In the genomic region with DNA sequence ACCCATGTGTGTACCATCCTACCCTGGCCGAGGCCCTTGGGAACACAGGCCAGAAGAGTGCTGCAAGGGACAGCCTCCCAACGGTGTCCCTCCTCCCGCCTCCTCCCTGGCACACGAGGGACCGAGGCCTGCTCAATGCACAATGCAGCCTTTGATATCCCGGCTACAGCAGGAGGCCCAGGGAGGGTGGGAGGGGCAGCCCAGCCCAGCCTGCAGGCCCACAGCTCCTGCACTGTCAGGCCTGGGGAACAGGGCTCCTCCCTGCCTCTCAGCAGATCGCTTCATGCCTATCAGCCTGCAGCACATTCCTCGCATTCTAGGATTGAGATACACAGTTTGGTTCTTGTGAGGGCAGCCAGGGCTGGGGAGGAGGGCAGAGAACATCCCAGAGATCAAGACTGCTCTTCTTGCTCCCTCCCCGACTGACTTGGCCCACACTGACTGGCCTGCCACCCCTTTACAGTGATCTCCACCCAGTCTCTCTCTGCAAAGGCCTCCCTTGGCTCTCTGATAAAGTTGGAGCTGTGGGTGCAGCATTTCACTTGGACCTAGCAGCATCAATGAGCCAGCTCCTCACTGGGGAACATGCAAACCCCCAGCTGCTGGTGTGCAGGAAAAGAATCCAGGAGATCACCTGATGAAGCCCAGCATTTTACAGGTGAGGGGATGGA, we compare ENCODE assay signal across 8 cellular contexts. TPM values are rescaled to one million over a fixed set of nuclear protein-coding genes. Genes with fewer than 3 reads are reported as not detected.
A peak's percentile ranks its signal among the peaks of the same experiment; 100 is the strongest.
DNase-seq lines count a peak whose midpoint lies in the region; ATAC-seq and TF ChIP-seq lines count a peak whose summit lies in the region.

A gene (minus strand): TSS at position 46 of the 671 bp plus-strand sequence. CDS start 40 bp downstream, at position 6.

- no peaks in the 10 kb centered on the region for H3K36me3 Mint-ChIP-seq in activated CD4-positive, alpha-beta T cell treated with anti-CD3 and anti-CD28 coated beads, Interleukin-2, amount 10 ng/mL, durations not matched to agents 24 days and 14 days (ENCODE audit: low read depth)

- CTCF ChIA-PET in RWPE1 (lab: Yijun Ruan, JAX), result interaction anchor here (1.1 to 1.6 kb wide), 4 partner anchors 10 to 332 kb away, joined by 3 to 5 read pairs (median 4); no protein-coding TSS in a partner anchor

- POLR2A ChIA-PET in RWPE1 (lab: Yijun Ruan, JAX; ENCODE audit: low non-redundant PET), result interaction anchor here (0.6 to 0.7 kb wide), 2 partner anchors 149 to 1435 kb away, joined by 3 to 5 read pairs; no protein-coding TSS in a partner anchor

- H3K4me3 Mint-ChIP-seq in activated CD4-positive, alpha-beta T cell treated with anti-CD3 and anti-CD28 coated beads, Interleukin-2, amount 10 ng/mL, durations not matched to agents 24 days and 14 days, result no peak within 1 kb of the TSS

- intact Hi-C loops in activated CD4-positive, alpha-beta T cell treated with anti-CD3 and anti-CD28 coated beads, Interleukin-2, amount 10 ng/mL, durations not matched to agents 24 days and 14 days (cut with micrococcal nuclease), result no loop called here

- DNase-seq in AG08395 (ENCODE audit: low spot score) (peak; percentile 82), RWPE1 (ENCODE audit: low spot score) (peak; percentile 95), fibroblast of the aortic adventitia (ENCODE audit: low read depth) (peak; percentile 75), myocyte (ENCODE audit: low read depth) (peak; percentile 65), NCI-H446 treated with DMSO at 0.1 percent for 48 hours (lab: John Stamatoyannopoulos, UW) (no peak), NCI-H2107 treated with DMSO at 0.1 percent for 48 hours (lab: John Stamatoyannopoulos, UW; ENCODE audit: unreplicated experiment) (no peak)
- DNase-seq in activated CD4-positive, alpha-beta T cell treated with anti-CD3 and anti-CD28 coated beads, Interleukin-2, amount 10 ng/mL, durations not matched to agents 24 days and 14 days, result no peak

- no peak within 1 kb of the TSS for H3K27ac Mint-ChIP-seq in activated CD4-positive, alpha-beta T cell treated with anti-CD3 and anti-CD28 coated beads, Interleukin-2, amount 10 ng/mL, durations not matched to agents 24 days and 14 days

- no peak for ATAC-seq in GM21529 (IDR thresholded peaks at IDR 0.05; ENCODE audit: unreplicated experiment)

- H3K27me3 Mint-ChIP-seq in activated CD4-positive, alpha-beta T cell treated with anti-CD3 and anti-CD28 coated beads, Interleukin-2, amount 10 ng/mL, durations not matched to agents 24 days and 14 days, result peaks cover 9% of the 10 kb centered on the region

- H3K27ac ChIP-seq in RWPE1, result peak within 1 kb of the TSS; percentile 97

- TF ChIP-seq CTCF in RWPE1 (conservative IDR thresholded peaks at IDR 0.05; ENCODE audit: low read depth) (no peak), fibroblast of the aortic adventitia (IDR thresholded peaks at IDR 0.05; ENCODE audit: insufficient read depth, low read length) (no peak)

- H3K9me3 Mint-ChIP-seq in activated CD4-positive, alpha-beta T cell treated with anti-CD3 and anti-CD28 coated beads, Interleukin-2, amount 10 ng/mL, durations not matched to agents 24 days and 14 days, result no peaks in the 10 kb centered on the region

- no peaks in the 10 kb centered on the region for H3K4me1 Mint-ChIP-seq in activated CD4-positive, alpha-beta T cell treated with anti-CD3 and anti-CD28 coated beads, Interleukin-2, amount 10 ng/mL, durations not matched to agents 24 days and 14 days

- no peak within 1 kb of the TSS for H3K4me3 ChIP-seq in fibroblast of the aortic adventitia (ENCODE audit: low read depth, low read length)

RNA-seq across cellular contexts. Expression of the gene that starts here (rescaled TPM):
- total RNA-seq in fibroblast of the aortic adventitia (ENCODE audit: low replicate concordance) (1.6 and 4.1 TPM in 2 replicates), myocyte (3.9 and 4.3 TPM in 2 replicates)
- polyA plus RNA-seq in myocyte (2012), result 1.4 TPM
- not detected in 2 replicates for total RNA-seq in activated CD4-positive, alpha-beta T cell treated with anti-CD3 and anti-CD28 coated beads, Interleukin-2, amount 10 ng/mL, durations not matched to agents 24 days and 14 days

Comparison
In these comparisons a context has a peak if more than half of its experiments do, and no peak if none do; other contexts are left out.
1. DNase-seq: peak in AG08395 (single experiment), RWPE1 (single experiment), fibroblast of the aortic adventitia (single experiment) and myocyte (single experiment); none in NCI-H446 treated with DMSO at 0.1 percent for 48 hours (single experiment), NCI-H2107 treated with DMSO at 0.1 percent for 48 hours (single experiment) and activated CD4-positive, alpha-beta T cell treated with anti-CD3 and anti-CD28 coated beads, Interleukin-2, amount 10 ng/mL, durations not matched to agents 24 days and 14 days (single experiment).